ENCODE assay signal across 23 cellular contexts in genomic region chr3:112360574-112360973, GRCh38. TPM values are rescaled to one million over a fixed set of nuclear protein-coding genes. Genes with fewer than 3 reads are reported as not detected.
DNase-seq lines count a peak whose midpoint lies in the region; ATAC-seq and TF ChIP-seq lines count a peak whose summit lies in the region.
"Had no signal": no experiment of that assay in that cellular context is flagged by ENCODE, and none has a peak within 500 bp of the region (broad histone marks: within the 10 kb centered on the region; RNA-seq: fewer than 3 reads in every experiment).

No MANE protein-coding gene starts in this region.

- H3K27ac Mint-ChIP-seq in activated CD4-positive, alpha-beta memory T cell treated with anti-CD3 and anti-CD28 coated beads, Interleukin-2, amount 10 ng/mL, durations not matched to agents 7 days and 5 days, result no peak overlapping the region
- H3K27ac Mint-ChIP-seq: activated naive CD4-positive, alpha-beta T cell treated with anti-CD3 and anti-CD28 coated beads, Interleukin-2, amount 50 U/mL, for 24 hours; activated T-cell treated with anti-CD3 and anti-CD28 coated beads, Interleukin-2, amount 50 U/mL, for 24 hours; nephron progenitor cell; stimulated activated naive B cell treated with anti-CD40 and anti-IgM and Interleukin-4, amounts not matched to agents 10 μg/mL and 1 μg/mL and 100 μg/mL, for 72 hours had no signal

- H3K4me1 ChIP-seq in subcutaneous abdominal adipose tissue (ENCODE audit: control insufficient read depth in 5 of 5, insufficient read depth in 5 of 5, low read length in 5 of 5), result peaks cover 9 to 30% (median 22%) of the 10 kb centered on the region in 5 donors

- peak overlapping the region; percentile 75 for H3K27ac ChIP-seq in subcutaneous abdominal adipose tissue (ENCODE audit: low read depth, low read length)
- H3K27ac ChIP-seq: HL-60 had no signal

- H3K9me3 Mint-ChIP-seq in activated CD4-positive, alpha-beta memory T cell treated with anti-CD3 and anti-CD28 coated beads, Interleukin-2, amount 10 ng/mL, durations not matched to agents 7 days and 5 days, result no peaks in the 10 kb centered on the region
- H3K9me3 Mint-ChIP-seq: activated CD8-positive, alpha-beta T cell treated with anti-CD3 and anti-CD28 coated beads for 36 hours; activated naive CD4-positive, alpha-beta T cell treated with anti-CD3 and anti-CD28 coated beads, Interleukin-2, amount 50 U/mL, for 24 hours; activated T-cell treated with anti-CD3 and anti-CD28 coated beads, Interleukin-2, amount 50 U/mL, for 24 hours; IgD-negative memory B cell; nephron progenitor cell; stimulated activated naive B cell treated with anti-CD40 and anti-IgM and Interleukin-4, amounts not matched to agents 10 μg/mL and 1 μg/mL and 100 μg/mL, for 72 hours had no signal

- POLR2A ChIA-PET in activated CD4-positive, alpha-beta memory T cell treated with anti-CD3 and anti-CD28 coated beads, Interleukin-2, amount 10 ng/mL, durations not matched to agents 7 days and 5 days (lab: Charles Lee), result interaction anchor here (0.8 kb wide), 1 partner anchor 27 kb away, joined by 3 read pairs; no protein-coding TSS in a partner anchor

- H3K4me1 Mint-ChIP-seq in activated CD4-positive, alpha-beta memory T cell treated with anti-CD3 and anti-CD28 coated beads, Interleukin-2, amount 10 ng/mL, durations not matched to agents 7 days and 5 days, result peaks cover 40% of the 10 kb centered on the region

- H3K27me3 ChIP-seq in subcutaneous abdominal adipose tissue (ENCODE audit: control insufficient read depth in 5 of 5, insufficient read depth in 4 of 5, low read length in 5 of 5), result no peaks in the 10 kb centered on the region

- H3K27me3 Mint-ChIP-seq in activated CD4-positive, alpha-beta memory T cell treated with anti-CD3 and anti-CD28 coated beads, Interleukin-2, amount 10 ng/mL, durations not matched to agents 7 days and 5 days, result no peaks in the 10 kb centered on the region
- H3K27me3 Mint-ChIP-seq: activated CD8-positive, alpha-beta T cell treated with anti-CD3 and anti-CD28 coated beads for 36 hours; activated naive CD4-positive, alpha-beta T cell treated with anti-CD3 and anti-CD28 coated beads, Interleukin-2, amount 50 U/mL, for 24 hours; activated T-cell treated with anti-CD3 and anti-CD28 coated beads, Interleukin-2, amount 50 U/mL, for 24 hours; IgD-negative memory B cell; stimulated activated naive B cell treated with anti-CD40 and anti-IgM and Interleukin-4, amounts not matched to agents 10 μg/mL and 1 μg/mL and 100 μg/mL, for 72 hours had no signal

- H3K4me3 Mint-ChIP-seq in activated CD4-positive, alpha-beta memory T cell treated with anti-CD3 and anti-CD28 coated beads, Interleukin-2, amount 10 ng/mL, durations not matched to agents 7 days and 5 days, result no peak overlapping the region
- H3K4me3 Mint-ChIP-seq: activated CD8-positive, alpha-beta T cell treated with anti-CD3 and anti-CD28 coated beads for 36 hours; activated naive CD4-positive, alpha-beta T cell treated with anti-CD3 and anti-CD28 coated beads, Interleukin-2, amount 50 U/mL, for 24 hours; activated T-cell treated with anti-CD3 and anti-CD28 coated beads, Interleukin-2, amount 50 U/mL, for 24 hours; nephron progenitor cell; stimulated activated naive B cell treated with anti-CD40 and anti-IgM and Interleukin-4, amounts not matched to agents 10 μg/mL and 1 μg/mL and 100 μg/mL, for 72 hours had no signal

- no peaks in the 10 kb centered on the region for H3K9me3 ChIP-seq in subcutaneous abdominal adipose tissue (ENCODE audit: control insufficient read depth in 5 of 5, low read length in 5 of 5)

- DNase-seq in M059J (ENCODE audit: low read depth) (peak; percentile 56), choroid plexus epithelial cell (ENCODE audit: low read depth) (peak; percentile 51), kidney glomerular epithelial cell (lab: John Stamatoyannopoulos, UW) (peak; percentile 56), GM19238 (ENCODE audit: insufficient read length, low spot score) (no peak), germinal center (ENCODE audit: low spot score) (no peak)
- DNase-seq in activated CD4-positive, alpha-beta memory T cell treated with anti-CD3 and anti-CD28 coated beads, Interleukin-2, amount 10 ng/mL, durations not matched to agents 7 days and 5 days, result no peak
- DNase-seq: activated CD8-positive, alpha-beta T cell treated with anti-CD3 and anti-CD28 coated beads for 36 hours; activated T-cell treated with anti-CD3 and anti-CD28 coated beads, Interleukin-2, amount 50 U/mL, for 24 hours; dermis blood vessel endothelial cell; glutamatergic neuron; mesenchymal stem cell; NCI-H2029; NCI-H510A; nephron progenitor cell; retina; stimulated activated CD4-positive, alpha-beta T cell treated with anti-CD3 and anti-CD28 coated beads, Interleukin-15, amount 100 ng/mL, for 24 hours; stimulated activated naive B cell treated with anti-CD40 and anti-IgM and Interleukin-4, amounts not matched to agents 10 μg/mL and 1 μg/mL and 100 μg/mL, for 72 hours; T-helper 1 cell had no signal

- H3K36me3 ChIP-seq in subcutaneous abdominal adipose tissue (ENCODE audit: control insufficient read depth in 5 of 5, insufficient read depth in 5 of 5, low read length in 5 of 5), result peaks cover 0 to 5% (median 2%) of the 10 kb centered on the region in 5 donors

- peak overlapping the region in 3 of 5 donors; percentile 2 to 51 (median 19) for H3K9ac ChIP-seq in subcutaneous abdominal adipose tissue (ENCODE audit: low read length in 5 of 5)

- H3K4me3 ChIP-seq in choroid plexus epithelial cell (ENCODE audit: low read depth, low read length) (no peak overlapping the region), subcutaneous abdominal adipose tissue (ENCODE audit: low read depth in 1 of 5, low read length in 5 of 5) (peak overlapping the region in 3 of 5 donors; percentile 27 to 43 (median 40))

- CTCF ChIA-PET in activated CD4-positive, alpha-beta memory T cell treated with anti-CD3 and anti-CD28 coated beads, Interleukin-2, amount 10 ng/mL, durations not matched to agents 7 days and 5 days (lab: Charles Lee), result no interaction called here

- ATAC-seq in HG03521 (IDR thresholded peaks at IDR 0.05; ENCODE audit: unreplicated experiment), result no peak
- ATAC-seq: activated CD8-positive, alpha-beta T cell treated with anti-CD3 and anti-CD28 coated beads for 36 hours; stimulated activated naive B cell treated with anti-CD40 and anti-IgM and Interleukin-4, amounts not matched to agents 10 μg/mL and 1 μg/mL and 100 μg/mL, for 72 hours had no signal

- no peak for TF ChIP-seq CTCF in choroid plexus epithelial cell (conservative IDR thresholded peaks at IDR 0.05; ENCODE audit: low read depth, low read length)

- peaks cover 22% of the 10 kb centered on the region for H3K36me3 Mint-ChIP-seq in activated CD4-positive, alpha-beta memory T cell treated with anti-CD3 and anti-CD28 coated beads, Interleukin-2, amount 10 ng/mL, durations not matched to agents 7 days and 5 days (ENCODE audit: low read depth)

RNA-seq across cellular contexts. Expression of gene CD200, which starts 27.6 kb away (rescaled TPM):
- total RNA-seq in M059J (2014; rRNA removed; shearing (Covaris generic)), result 0.15 and 0.20 TPM in 2 replicates
- 1 to 10 TPM; 9.1 to 9.2 TPM for total RNA-seq in activated CD4-positive, alpha-beta memory T cell treated with anti-CD3 and anti-CD28 coated beads, Interleukin-2, amount 10 ng/mL, durations not matched to agents 7 days and 5 days

Comparison
In these comparisons a context has a peak if more than half of its experiments do, and no peak if none do; other contexts are left out.
1. DNase-seq: peak in M059J (single experiment), choroid plexus epithelial cell (single experiment) and kidney glomerular epithelial cell (single experiment); none in GM19238 (single experiment), germinal center (single experiment) and activated CD4-positive, alpha-beta memory T cell treated with anti-CD3 and anti-CD28 coated beads, Interleukin-2, amount 10 ng/mL, durations not matched to agents 7 days and 5 days (single experiment).